10 cellular contexts compared by ENCODE assay signal in genomic region chr10:21364196-21365114, GRCh38.
DNase-seq lines count a peak whose midpoint lies in the region; ATAC-seq and TF ChIP-seq lines count a peak whose summit lies in the region.
"Had no signal": no experiment of that assay in that cellular context is flagged by ENCODE, and none has a peak within 500 bp of the region (broad histone marks: within the 10 kb centered on the region; RNA-seq: fewer than 3 reads in every experiment).

No MANE protein-coding gene starts in this region.

- peak overlapping the region; percentile 23; the same call in 1 of the 2 replicates for H2AFZ ChIP-seq in PC-9

- intact Hi-C loops in PC-9 (cut with micrococcal nuclease; ENCODE audit: unreplicated experiment): loop anchor here (1.0 to 2.0 kb wide), 7 partner anchors 29 to 169 kb away; partner anchors contain the start of gene SKIDA1
- intact Hi-C loops in esophagus squamous epithelium (cut with DNase I): no loop called here
- intact Hi-C loops in activated T-helper 1 cell treated with anti-CD3 and anti-CD28 coated beads, Interleukin-12 subunit alpha, Interleukin-12 subunit beta, Interleukin-2, Interleukin-4 antibody, amounts not matched to agents 30 ng/mL and 10 ng/mL and 1 ng/mL, durations not matched to agents 14 hours and 24 hours and 36 hours (cut with micrococcal nuclease): no loop called here

- ATAC-seq in activated CD4-positive, CD25-positive, alpha-beta regulatory T cell treated with anti-CD3 and anti-CD28 coated beads, Interleukin-2, amount 50 U/mL, for 24 hours: no peak
- ATAC-seq in HG03039 (IDR thresholded peaks at IDR 0.05; ENCODE audit: unreplicated experiment): no peak

- H3K27me3 ChIP-seq in PC-9 (ENCODE audit: insufficient read depth, low read depth) (no peaks in the 10 kb centered on the region), esophagus squamous epithelium (no peaks in the 10 kb centered on the region)

- POLR2A ChIA-PET in PC-9 (lab: Charles Lee; ENCODE audit: unreplicated experiment): interaction anchor here (0.6 to 0.8 kb wide), 4 partner anchors 8 to 240 kb away, joined by 3 to 11 read pairs (median 8); no protein-coding TSS in a partner anchor
- POLR2A ChIA-PET in activated CD4-positive, alpha-beta T cell treated with anti-CD3 and anti-CD28 coated beads, Interleukin-2, amount 10 ng/mL, durations not matched to agents 7 days and 5 days (lab: Charles Lee): no interaction called here

- H3F3A ChIP-seq in PC-9 (ENCODE audit: insufficient read depth, low read depth): peaks cover 41% of the 10 kb centered on the region

- peak overlapping the region; percentile 100 for H3K27ac ChIP-seq in PC-9
- H3K27ac ChIP-seq in esophagus squamous epithelium: peak overlapping the region; percentile 13 to 74 (median 68)

- no peaks in the 10 kb centered on the region for H3K36me3 Mint-ChIP-seq in nephron progenitor cell (ENCODE audit: low read depth)
- no peaks in the 10 kb centered on the region for H3K36me3 Mint-ChIP-seq in activated CD4-positive, alpha-beta T cell treated with anti-CD3 and anti-CD28 coated beads, Interleukin-2, amount 10 ng/mL, durations not matched to agents 7 days and 5 days (ENCODE audit: low read depth)
- H3K36me3 Mint-ChIP-seq in activated T-helper 1 cell treated with anti-CD3 and anti-CD28 coated beads, Interleukin-12 subunit alpha, Interleukin-12 subunit beta, Interleukin-2, Interleukin-4 antibody, amounts not matched to agents 30 ng/mL and 10 ng/mL and 1 ng/mL, durations not matched to agents 14 hours and 24 hours and 36 hours (ENCODE audit: low read depth): no peaks in the 10 kb centered on the region

- H3K4me1 ChIP-seq in PC-9 (replicated peaks; ENCODE audit: insufficient read depth): peaks cover 75% of the 10 kb centered on the region
- H3K4me1 ChIP-seq in esophagus squamous epithelium: peaks cover 5 to 48% (median 24%) of the 10 kb centered on the region in 3 donors

- peak overlapping the region; percentile 93 for H3K4me2 ChIP-seq in PC-9

- no peaks in the 10 kb centered on the region for H3K9me3 ChIP-seq in PC-9 (ENCODE audit: insufficient read depth, low read depth)
- no peaks in the 10 kb centered on the region for H3K9me3 ChIP-seq in esophagus squamous epithelium

- DNase-seq in AG20443 (ENCODE audit: low spot score) (peak; percentile 76), PC-9 (peak; percentile 88 to 97), esophagus squamous epithelium (lab: John Stamatoyannopoulos, UW) (no peak), nephron progenitor cell (peak; percentile 25)
- no peak for DNase-seq in activated CD4-positive, alpha-beta T cell treated with anti-CD3 and anti-CD28 coated beads, Interleukin-2, amount 10 ng/mL, durations not matched to agents 7 days and 5 days
- DNase-seq in activated T-helper 1 cell treated with anti-CD3 and anti-CD28 coated beads, Interleukin-12 subunit alpha, Interleukin-12 subunit beta, Interleukin-2, Interleukin-4 antibody, amounts not matched to agents 30 ng/mL and 10 ng/mL and 1 ng/mL, durations not matched to agents 14 hours and 24 hours and 36 hours (ENCODE audit: low spot score): no peak
- DNase-seq: DND-41; stimulated activated CD4-positive, alpha-beta T cell treated with anti-CD3 and anti-CD28 coated beads, Interleukin-2, amount 100 ng/mL, for 48 hours had no signal

- no peaks in the 10 kb centered on the region for H4K20me1 ChIP-seq in PC-9 (ENCODE audit: insufficient read depth)

- WGBS in esophagus squamous epithelium, 2 donors: 41 to 53% methylated on average over 9 to 11 of the region's 11 CpGs

- no peaks in the 10 kb centered on the region for H3K79me2 ChIP-seq in PC-9 (ENCODE audit: low read depth)

- H3K4me3 ChIP-seq in PC-9: peak overlapping the region; percentile 48; the same call in 1 of the 2 replicates
- H3K4me3 ChIP-seq in esophagus squamous epithelium: no peak overlapping the region

- no peaks in the 10 kb centered on the region for H3K9me3 Mint-ChIP-seq in nephron progenitor cell
- H3K9me3 Mint-ChIP-seq in activated CD4-positive, alpha-beta T cell treated with anti-CD3 and anti-CD28 coated beads, Interleukin-2, amount 10 ng/mL, durations not matched to agents 7 days and 5 days: no peaks in the 10 kb centered on the region
- H3K9me3 Mint-ChIP-seq in activated T-helper 1 cell treated with anti-CD3 and anti-CD28 coated beads, Interleukin-12 subunit alpha, Interleukin-12 subunit beta, Interleukin-2, Interleukin-4 antibody, amounts not matched to agents 30 ng/mL and 10 ng/mL and 1 ng/mL, durations not matched to agents 14 hours and 24 hours and 36 hours: no peaks in the 10 kb centered on the region

- H3K27me3 Mint-ChIP-seq in nephron progenitor cell (ENCODE audit: low read depth, poor library complexity): no peaks in the 10 kb centered on the region
- no peaks in the 10 kb centered on the region for H3K27me3 Mint-ChIP-seq in activated CD4-positive, alpha-beta T cell treated with anti-CD3 and anti-CD28 coated beads, Interleukin-2, amount 10 ng/mL, durations not matched to agents 7 days and 5 days
- no peaks in the 10 kb centered on the region for H3K27me3 Mint-ChIP-seq in activated T-helper 1 cell treated with anti-CD3 and anti-CD28 coated beads, Interleukin-12 subunit alpha, Interleukin-12 subunit beta, Interleukin-2, Interleukin-4 antibody, amounts not matched to agents 30 ng/mL and 10 ng/mL and 1 ng/mL, durations not matched to agents 14 hours and 24 hours and 36 hours (ENCODE audit: insufficient read depth)

- peak overlapping the region; percentile 12 for H3K4me3 Mint-ChIP-seq in nephron progenitor cell
- H3K4me3 Mint-ChIP-seq in activated CD4-positive, alpha-beta T cell treated with anti-CD3 and anti-CD28 coated beads, Interleukin-2, amount 10 ng/mL, durations not matched to agents 7 days and 5 days: no peak overlapping the region
- H3K4me3 Mint-ChIP-seq in activated T-helper 1 cell treated with anti-CD3 and anti-CD28 coated beads, Interleukin-12 subunit alpha, Interleukin-12 subunit beta, Interleukin-2, Interleukin-4 antibody, amounts not matched to agents 30 ng/mL and 10 ng/mL and 1 ng/mL, durations not matched to agents 14 hours and 24 hours and 36 hours: no peak overlapping the region

- TF ChIP-seq POLR2A in esophagus squamous epithelium (IDR thresholded peaks at IDR 0.05): no peak

- CTCF ChIA-PET in PC-9 (lab: Charles Lee): interaction anchor here (0.6 kb wide), 1 partner anchor 191 kb away, joined by 6 read pairs; no protein-coding TSS in a partner anchor
- CTCF ChIA-PET in activated CD4-positive, alpha-beta T cell treated with anti-CD3 and anti-CD28 coated beads, Interleukin-2, amount 10 ng/mL, durations not matched to agents 7 days and 5 days (lab: Charles Lee): interaction anchor here (0.6 to 0.7 kb wide), 2 partner anchors 132 to 495 kb away, joined by 3 read pairs; no protein-coding TSS in a partner anchor

- H3K36me3 ChIP-seq in PC-9 (ENCODE audit: low read depth) (no peaks in the 10 kb centered on the region), esophagus squamous epithelium (no peaks in the 10 kb centered on the region)

- peak overlapping the region; percentile 98 for H3K27ac Mint-ChIP-seq in nephron progenitor cell
- no peak overlapping the region for H3K27ac Mint-ChIP-seq in activated CD4-positive, alpha-beta T cell treated with anti-CD3 and anti-CD28 coated beads, Interleukin-2, amount 10 ng/mL, durations not matched to agents 7 days and 5 days
- H3K27ac Mint-ChIP-seq in activated T-helper 1 cell treated with anti-CD3 and anti-CD28 coated beads, Interleukin-12 subunit alpha, Interleukin-12 subunit beta, Interleukin-2, Interleukin-4 antibody, amounts not matched to agents 30 ng/mL and 10 ng/mL and 1 ng/mL, durations not matched to agents 14 hours and 24 hours and 36 hours: no peak overlapping the region

- peaks cover 43% of the 10 kb centered on the region for H3K4me1 Mint-ChIP-seq in nephron progenitor cell
- H3K4me1 Mint-ChIP-seq in activated CD4-positive, alpha-beta T cell treated with anti-CD3 and anti-CD28 coated beads, Interleukin-2, amount 10 ng/mL, durations not matched to agents 7 days and 5 days: no peaks in the 10 kb centered on the region
- no peaks in the 10 kb centered on the region for H3K4me1 Mint-ChIP-seq in activated T-helper 1 cell treated with anti-CD3 and anti-CD28 coated beads, Interleukin-12 subunit alpha, Interleukin-12 subunit beta, Interleukin-2, Interleukin-4 antibody, amounts not matched to agents 30 ng/mL and 10 ng/mL and 1 ng/mL, durations not matched to agents 14 hours and 24 hours and 36 hours (ENCODE audit: low read depth)

- BruUV-seq in PC-9 (replicated peaks; lab: Mats Ljungman, UMichigan): TSS peak; percentile 70

- no peaks in the 10 kb centered on the region for H3K9me2 ChIP-seq in PC-9 (ENCODE audit: insufficient read depth)

- TF ChIP-seq CTCF in PC-9 (conservative IDR thresholded peaks at IDR 0.05) (no peak), esophagus squamous epithelium (IDR thresholded peaks at IDR 0.05) (no peak), nephron progenitor cell (IDR thresholded peaks at IDR 0.05) (no peak)

Comparison
In these comparisons a context has a peak if more than half of its experiments do, and no peak if none do; other contexts are left out.
1. DNase-seq: peak in AG20443 (single experiment), PC-9 (2 of 2) and nephron progenitor cell (single experiment); none in esophagus squamous epithelium (single experiment), activated CD4-positive, alpha-beta T cell treated with anti-CD3 and anti-CD28 coated beads, Interleukin-2, amount 10 ng/mL, durations not matched to agents 7 days and 5 days (single experiment) and activated T-helper 1 cell treated with anti-CD3 and anti-CD28 coated beads, Interleukin-12 subunit alpha, Interleukin-12 subunit beta, Interleukin-2, Interleukin-4 antibody, amounts not matched to agents 30 ng/mL and 10 ng/mL and 1 ng/mL, durations not matched to agents 14 hours and 24 hours and 36 hours (single experiment).